13 cellular contexts compared by ENCODE assay signal in genomic region chr4:122764071-122764807, GRCh38. TPM values are rescaled to one million over a fixed set of nuclear protein-coding genes. Genes with fewer than 3 reads are reported as not detected.
DNase-seq lines count a peak whose midpoint lies in the region; ATAC-seq and TF ChIP-seq lines count a peak whose summit lies in the region.
"Had no signal": no experiment of that assay in that cellular context is flagged by ENCODE, and none has a peak within 500 bp of the region (broad histone marks: within the 10 kb centered on the region; RNA-seq: fewer than 3 reads in every experiment).

No MANE protein-coding gene starts in this region.

- no peaks in the 10 kb centered on the region for H3K9me3 Mint-ChIP-seq in HFFc6
- H3K9me3 Mint-ChIP-seq: endodermal cell; naive thymus-derived CD4-positive, alpha-beta T cell had no signal

- no peak for TF ChIP-seq CTCF in AG10803 (conservative IDR thresholded peaks at IDR 0.05; ENCODE audit: low read length)
- no peak for TF ChIP-seq CTCF in HFFc6 (IDR thresholded peaks at IDR 0.05)

- peak overlapping the region; percentile 26 for H3K4me3 ChIP-seq in AG10803 (ENCODE audit: low read length)

- H3K36me3 Mint-ChIP-seq in HFFc6 (ENCODE audit: low read depth), result no peaks in the 10 kb centered on the region

- H3K4me3 Mint-ChIP-seq in HFFc6, result peak overlapping the region; percentile 84
- H3K4me3 Mint-ChIP-seq: endodermal cell had no signal

- H3K27ac Mint-ChIP-seq in HFFc6, result peak overlapping the region; percentile 95
- H3K27ac Mint-ChIP-seq: endodermal cell; naive thymus-derived CD4-positive, alpha-beta T cell had no signal

- peaks cover 83% of the 10 kb centered on the region for H3K4me1 Mint-ChIP-seq in HFFc6 (ENCODE audit: low read depth)

- H3K27me3 Mint-ChIP-seq in HFFc6 (ENCODE audit: insufficient read depth), result peaks cover 1% of the 10 kb centered on the region; the same call in 1 of the 2 replicates

- ATAC-seq in GM21447 (IDR thresholded peaks at IDR 0.05; ENCODE audit: unreplicated experiment) (no peak), GM21390 (IDR thresholded peaks at IDR 0.05; ENCODE audit: unreplicated experiment) (no peak)
- ATAC-seq: activated CD4-positive, CD25-positive, alpha-beta regulatory T cell treated with anti-CD3 and anti-CD28 coated beads, Interleukin-2, amount 50 U/mL, for 24 hours; naive thymus-derived CD4-positive, alpha-beta T cell had no signal

- DNase-seq in AG10803 (ENCODE audit: low read depth) (peak; percentile 76), HFFc6 (peak; percentile 68), amniotic epithelial cell (ENCODE audit: low read depth) (peak; percentile 52), glomerular visceral epithelial cell (ENCODE audit: extremely low spot score) (peak; percentile 41), RPMI8226 (no peak), UCSD-AML1 (lab: John Stamatoyannopoulos, UW; ENCODE audit: unreplicated experiment) (no peak)
- DNase-seq: activated naive CD4-positive, alpha-beta T cell treated with Interleukin-2 at 50 U/mL for 16 hours; endodermal cell; naive thymus-derived CD4-positive, alpha-beta T cell; NCI-H446 had no signal

RNA-seq across cellular contexts. Expression of gene BBS12, which starts 31.7 kb away (rescaled TPM):
- 1 to 10 TPM; 2.0 to 3.1 (median 2.4) TPM for total RNA-seq in HFFc6 (2021; fragmentation: NEBNext Ultra II Directional; extraction: Animal tissue kit (Norgen Biotek cat#: 25700))

Comparison
In these comparisons a context has a peak if more than half of its experiments do, and no peak if none do; other contexts are left out.
1. DNase-seq: peak in AG10803 (single experiment), HFFc6 (single experiment), amniotic epithelial cell (single experiment) and glomerular visceral epithelial cell (single experiment); none in RPMI8226 (single experiment) and UCSD-AML1 (single experiment).